In genomic region chr6:5840742-5841141, GRCh38 we compare ENCODE assay signal across 22 cellular contexts.
"Had no signal": no experiment of that assay in that cellular context is flagged by ENCODE, and none has a peak within 500 bp of the region (broad histone marks: within the 10 kb centered on the region; RNA-seq: fewer than 3 reads in every experiment).

No MANE protein-coding gene starts in this region.

- H3K4me3 Mint-ChIP-seq: activated B cell treated with CpG ODN at 0.5 μM for 24 hours; activated CD4-positive, alpha-beta memory T cell treated with anti-CD3 and anti-CD28 coated beads for 36 hours; activated CD8-positive, alpha-beta memory T cell treated with anti-CD3 and anti-CD28 coated beads, Interleukin-2, amount 10 ng/mL, durations not matched to agents 7 days and 5 days; naive B cell; stimulated activated naive B cell treated with anti-CD40 and anti-IgM and Interleukin-4, amounts not matched to agents 10 μg/mL and 1 μg/mL and 100 μg/mL, for 72 hours; T-helper 2 cell treated with Interferon-gamma antibody and Interleukin-4, amounts not matched to agents 5 μg/mL and 100 μg/mL, for 36 hours had no signal

- H3K27me3 Mint-ChIP-seq: activated CD4-positive, alpha-beta memory T cell treated with anti-CD3 and anti-CD28 coated beads for 36 hours had no signal

- ATAC-seq: activated CD8-positive, alpha-beta memory T cell treated with anti-CD3 and anti-CD28 coated beads, Interleukin-2, amount 10 ng/mL, durations not matched to agents 7 days and 5 days; body of pancreas; gastrocnemius medialis; heart left ventricle; left lung; mucosa of descending colon; stimulated activated naive B cell treated with anti-CD40 and anti-IgM and Interleukin-4, amounts not matched to agents 10 μg/mL and 1 μg/mL and 100 μg/mL, for 72 hours had no signal

- H3K36me3 ChIP-seq: colonic mucosa, gastrocnemius medialis, heart left ventricle, left lung, spleen had no signal

- H3K9me3 Mint-ChIP-seq: activated CD4-positive, alpha-beta memory T cell treated with anti-CD3 and anti-CD28 coated beads for 36 hours; activated T-helper 2 cell treated with anti-CD3 and anti-CD28 coated beads, Interferon-gamma antibody, Interleukin-2, Interleukin-4, amounts not matched to agents 10 μg/mL and 5 μg/mL and 100 μg/mL, durations not matched to agents 14 hours and 24 hours and 36 hours; T-helper 2 cell treated with Interferon-gamma antibody and Interleukin-4, amounts not matched to agents 5 μg/mL and 100 μg/mL, for 36 hours had no signal

- H3K27me3 ChIP-seq: body of pancreas, colonic mucosa, gastrocnemius medialis had no signal

- H3K4me1 Mint-ChIP-seq: activated B cell treated with CpG ODN at 0.5 μM for 24 hours; activated CD8-positive, alpha-beta memory T cell treated with anti-CD3 and anti-CD28 coated beads, Interleukin-2, amount 10 ng/mL, durations not matched to agents 7 days and 5 days; stimulated activated naive B cell treated with anti-CD40 and anti-IgM and Interleukin-4, amounts not matched to agents 10 μg/mL and 1 μg/mL and 100 μg/mL, for 72 hours had no signal

- DNase-seq: activated B cell treated with CpG ODN at 0.5 μM for 24 hours; activated CD4-positive, alpha-beta memory T cell treated with anti-CD3 and anti-CD28 coated beads for 36 hours; activated CD4-positive, alpha-beta T cell treated with anti-CD3 and anti-CD28 coated beads for 4 hours; activated CD8-positive, alpha-beta memory T cell treated with anti-CD3 and anti-CD28 coated beads, Interleukin-2, amount 10 ng/mL, durations not matched to agents 7 days and 5 days; activated naive CD4-positive, alpha-beta T cell treated with Interleukin-2 at 50 U/mL for 16 hours; activated T-cell treated with anti-CD3 and anti-CD28 coated beads, Interleukin-2, amount 50 U/mL, for 1 hour; body of pancreas; central memory CD4-positive, alpha-beta T cell; colonic mucosa; erythroblast; gastrocnemius medialis; heart left ventricle; left lung; mucosa of descending colon; naive B cell; nucleus accumbens; spleen; stimulated activated CD4-positive, alpha-beta T cell treated with anti-CD3 and anti-CD28 coated beads, Interleukin-4, amount 100 ng/mL, for 4 hours; stimulated activated naive B cell treated with anti-CD40 and anti-IgM and Interleukin-4, amounts not matched to agents 10 μg/mL and 1 μg/mL and 100 μg/mL, for 72 hours had no signal

- FAIRE-seq: endometrium had no signal

- H3K9me3 ChIP-seq: body of pancreas, colonic mucosa, gastrocnemius medialis, mucosa of descending colon had no signal

- H3K27ac ChIP-seq: body of pancreas, colonic mucosa, gastrocnemius medialis, heart left ventricle, left lung, spleen had no signal

- H3K4me3 ChIP-seq: body of pancreas, colonic mucosa, gastrocnemius medialis, heart left ventricle, left lung, mucosa of descending colon, spleen had no signal

- H3K4me1 ChIP-seq: body of pancreas, colonic mucosa, heart left ventricle, left lung, spleen had no signal

- H3K27ac Mint-ChIP-seq: activated B cell treated with CpG ODN at 0.5 μM for 24 hours; activated CD4-positive, alpha-beta memory T cell treated with anti-CD3 and anti-CD28 coated beads for 36 hours; activated CD8-positive, alpha-beta memory T cell treated with anti-CD3 and anti-CD28 coated beads, Interleukin-2, amount 10 ng/mL, durations not matched to agents 7 days and 5 days; activated T-helper 2 cell treated with anti-CD3 and anti-CD28 coated beads, Interferon-gamma antibody, Interleukin-2, Interleukin-4, amounts not matched to agents 10 μg/mL and 5 μg/mL and 100 μg/mL, durations not matched to agents 14 hours and 24 hours and 36 hours; stimulated activated naive B cell treated with anti-CD40 and anti-IgM and Interleukin-4, amounts not matched to agents 10 μg/mL and 1 μg/mL and 100 μg/mL, for 72 hours; T-helper 2 cell treated with Interferon-gamma antibody and Interleukin-4, amounts not matched to agents 5 μg/mL and 100 μg/mL, for 36 hours had no signal

- H3K36me3 Mint-ChIP-seq: activated CD4-positive, alpha-beta memory T cell treated with anti-CD3 and anti-CD28 coated beads for 36 hours; activated CD8-positive, alpha-beta memory T cell treated with anti-CD3 and anti-CD28 coated beads, Interleukin-2, amount 10 ng/mL, durations not matched to agents 7 days and 5 days; stimulated activated naive B cell treated with anti-CD40 and anti-IgM and Interleukin-4, amounts not matched to agents 10 μg/mL and 1 μg/mL and 100 μg/mL, for 72 hours had no signal
